In the genomic region with DNA sequence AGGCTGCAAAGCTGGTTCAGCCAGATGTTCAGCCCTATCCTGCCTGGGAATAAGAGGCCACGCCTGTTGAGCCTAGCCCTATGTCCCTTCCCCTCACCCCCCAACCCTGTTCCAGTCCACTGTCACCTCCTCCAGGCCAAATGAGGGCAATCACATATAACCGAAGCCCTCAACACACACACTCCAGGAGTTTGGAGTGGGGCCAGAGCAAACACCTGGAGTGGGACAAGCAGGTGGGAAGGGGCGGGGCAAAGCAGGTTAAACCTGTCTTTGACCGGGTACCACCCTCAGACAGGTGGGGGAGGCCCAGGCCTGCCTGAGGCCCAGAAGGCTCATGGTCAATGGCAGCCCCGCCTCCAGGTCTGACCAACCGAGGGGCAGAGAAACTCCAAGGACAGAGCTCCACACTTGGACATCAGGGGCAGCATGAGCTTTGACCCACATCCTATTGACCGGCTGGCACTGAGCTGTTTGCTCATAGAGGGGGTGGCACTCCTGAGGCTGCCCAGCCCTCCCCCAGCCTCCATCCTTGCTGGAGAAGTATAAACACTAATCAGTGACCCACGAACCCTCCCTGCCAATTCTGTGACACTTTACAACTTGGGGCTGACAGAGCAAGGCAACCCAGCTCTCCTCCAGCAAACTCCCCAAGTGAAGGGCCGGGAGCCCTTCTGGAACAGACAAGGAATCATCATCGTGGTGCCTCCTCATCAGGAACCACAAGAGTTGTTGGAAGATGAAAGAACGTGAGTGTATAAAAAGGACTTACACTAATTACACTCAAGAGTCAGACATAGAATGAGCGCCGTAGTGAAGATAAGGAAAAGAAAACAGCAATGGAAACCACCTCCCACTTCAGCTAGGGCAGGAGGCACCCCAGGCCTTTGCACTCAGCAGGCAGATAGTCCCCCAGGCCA, we compare ENCODE assay signal across 1 cellular context.
TF ChIP-seq lines count a peak whose summit lies in the region.

No MANE protein-coding gene starts in this region.

TF ChIP-seq in HEK293, 187 proteins besides CTCF, POLR2A, EP300 and RAD21 (continued from another document and continues in another):
- TF ChIP-seq, protein P1, sequence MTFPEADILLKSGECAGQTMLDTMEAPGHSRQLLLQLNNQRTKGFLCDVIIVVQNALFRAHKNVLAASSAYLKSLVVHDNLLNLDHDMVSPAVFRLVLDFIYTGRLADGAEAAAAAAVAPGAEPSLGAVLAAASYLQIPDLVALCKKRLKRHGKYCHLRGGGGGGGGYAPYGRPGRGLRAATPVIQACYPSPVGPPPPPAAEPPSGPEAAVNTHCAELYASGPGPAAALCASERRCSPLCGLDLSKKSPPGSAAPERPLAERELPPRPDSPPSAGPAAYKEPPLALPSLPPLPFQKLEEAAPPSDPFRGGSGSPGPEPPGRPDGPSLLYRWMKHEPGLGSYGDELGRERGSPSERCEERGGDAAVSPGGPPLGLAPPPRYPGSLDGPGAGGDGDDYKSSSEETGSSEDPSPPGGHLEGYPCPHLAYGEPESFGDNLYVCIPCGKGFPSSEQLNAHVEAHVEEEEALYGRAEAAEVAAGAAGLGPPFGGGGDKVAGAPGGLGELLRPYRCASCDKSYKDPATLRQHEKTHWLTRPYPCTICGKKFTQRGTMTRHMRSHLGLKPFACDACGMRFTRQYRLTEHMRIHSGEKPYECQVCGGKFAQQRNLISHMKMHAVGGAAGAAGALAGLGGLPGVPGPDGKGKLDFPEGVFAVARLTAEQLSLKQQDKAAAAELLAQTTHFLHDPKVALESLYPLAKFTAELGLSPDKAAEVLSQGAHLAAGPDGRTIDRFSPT (tag by site-specific recombination; IDR thresholded peaks at IDR 0.05) = no peak
- TF ChIP-seq ZNF121 (tag by site-specific recombination; IDR thresholded peaks at IDR 0.05) (no peak), ZNF426 (tag by site-specific recombination; IDR thresholded peaks at IDR 0.05) (no peak), ZNF555 (tag by site-specific recombination; conservative IDR thresholded peaks at IDR 0.05) (no peak), ZNF350 (tag by site-specific recombination; IDR thresholded peaks at IDR 0.05) (no peak), ZNF335 (tag by site-specific recombination; conservative IDR thresholded peaks at IDR 0.05) (no peak), ZNF48 (tag by site-specific recombination; IDR thresholded peaks at IDR 0.05) (no peak), ZNF239 (tag by site-specific recombination; IDR thresholded peaks at IDR 0.05) (no peak), RBAK (tag by site-specific recombination; IDR thresholded peaks at IDR 0.05) (no peak), GLI4 (tag by site-specific recombination; IDR thresholded peaks at IDR 0.05) (no peak), ZNF670 (tag by site-specific recombination; IDR thresholded peaks at IDR 0.05; ENCODE audit: low read depth) (no peak), ZNF37A (tag by site-specific recombination; IDR thresholded peaks at IDR 0.05) (no peak), KLF8 (tag by site-specific recombination; IDR thresholded peaks at IDR 0.05) (no peak), ZNF747 (tag by site-specific recombination; IDR thresholded peaks at IDR 0.05) (no peak), KLF16 (tag by site-specific recombination; IDR thresholded peaks at IDR 0.05) (no peak), KLF9 (tag by site-specific recombination; IDR thresholded peaks at IDR 0.05; ENCODE audit: low read depth) (peak; percentile 45; the same call in 1 of the 2 replicates), ZNF623 (tag by site-specific recombination; IDR thresholded peaks at IDR 0.05) (no peak), ZNF404 (tag by site-specific recombination; IDR thresholded peaks at IDR 0.05) (no peak), ZNF837 (tag by site-specific recombination; IDR thresholded peaks at IDR 0.05) (no peak), KLF7 (tag by site-specific recombination; IDR thresholded peaks at IDR 0.05; ENCODE audit: borderline replicate concordance) (peak; percentile 28; the same call in 1 of the 2 replicates), SP3 (tag by site-specific recombination; IDR thresholded peaks at IDR 0.05) (peak; percentile 56), ZNF202 (tag by site-specific recombination; IDR thresholded peaks at IDR 0.05; ENCODE audit: borderline replicate concordance) (no peak), ZNF211 (tag by site-specific recombination; IDR thresholded peaks at IDR 0.05; ENCODE audit: low read depth) (no peak), ZNF544 (tag by site-specific recombination; IDR thresholded peaks at IDR 0.05) (no peak), ZNF341 (tag by site-specific recombination; IDR thresholded peaks at IDR 0.05; ENCODE audit: low read depth) (no peak), ZNF416 (tag by site-specific recombination; IDR thresholded peaks at IDR 0.05) (no peak), ZNF707 (tag by site-specific recombination; IDR thresholded peaks at IDR 0.05) (no peak), ZNF146 (tag by site-specific recombination; IDR thresholded peaks at IDR 0.05) (no peak), ZNF530 (tag by site-specific recombination; IDR thresholded peaks at IDR 0.05; ENCODE audit: low read depth) (no peak), TCF7L2 (IDR thresholded peaks at IDR 0.05; ENCODE audit: borderline replicate concordance, low read depth, low read length) (no peak), MEIS1 (CRISPR knock-in tag; IDR thresholded peaks at IDR 0.05; ENCODE audit: borderline replicate concordance) (no peak), ZNF768 (tag by site-specific recombination; IDR thresholded peaks at IDR 0.05) (no peak), ZNF169 (tag by site-specific recombination; IDR thresholded peaks at IDR 0.05) (no peak), WT1 (tag by site-specific recombination; IDR thresholded peaks at IDR 0.05) (no peak), ZNF214 (tag by site-specific recombination; IDR thresholded peaks at IDR 0.05; ENCODE audit: borderline replicate concordance) (no peak), SP7 (tag by site-specific recombination; IDR thresholded peaks at IDR 0.05) (no peak), SCRT2 (tag by site-specific recombination; IDR thresholded peaks at IDR 0.05) (peak; percentile 81), IKZF3 (tag by site-specific recombination; IDR thresholded peaks at IDR 0.05) (no peak), ZNF132 (tag by site-specific recombination; IDR thresholded peaks at IDR 0.05; ENCODE audit: borderline replicate concordance) (no peak), ZNF549 (tag by site-specific recombination; IDR thresholded peaks at IDR 0.05) (no peak)
- TF ChIP-seq, protein P2, sequence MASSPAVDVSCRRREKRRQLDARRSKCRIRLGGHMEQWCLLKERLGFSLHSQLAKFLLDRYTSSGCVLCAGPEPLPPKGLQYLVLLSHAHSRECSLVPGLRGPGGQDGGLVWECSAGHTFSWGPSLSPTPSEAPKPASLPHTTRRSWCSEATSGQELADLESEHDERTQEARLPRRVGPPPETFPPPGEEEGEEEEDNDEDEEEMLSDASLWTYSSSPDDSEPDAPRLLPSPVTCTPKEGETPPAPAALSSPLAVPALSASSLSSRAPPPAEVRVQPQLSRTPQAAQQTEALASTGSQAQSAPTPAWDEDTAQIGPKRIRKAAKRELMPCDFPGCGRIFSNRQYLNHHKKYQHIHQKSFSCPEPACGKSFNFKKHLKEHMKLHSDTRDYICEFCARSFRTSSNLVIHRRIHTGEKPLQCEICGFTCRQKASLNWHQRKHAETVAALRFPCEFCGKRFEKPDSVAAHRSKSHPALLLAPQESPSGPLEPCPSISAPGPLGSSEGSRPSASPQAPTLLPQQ (tag by site-specific recombination; IDR thresholded peaks at IDR 0.05) = no peak
- TF ChIP-seq, protein P3, sequence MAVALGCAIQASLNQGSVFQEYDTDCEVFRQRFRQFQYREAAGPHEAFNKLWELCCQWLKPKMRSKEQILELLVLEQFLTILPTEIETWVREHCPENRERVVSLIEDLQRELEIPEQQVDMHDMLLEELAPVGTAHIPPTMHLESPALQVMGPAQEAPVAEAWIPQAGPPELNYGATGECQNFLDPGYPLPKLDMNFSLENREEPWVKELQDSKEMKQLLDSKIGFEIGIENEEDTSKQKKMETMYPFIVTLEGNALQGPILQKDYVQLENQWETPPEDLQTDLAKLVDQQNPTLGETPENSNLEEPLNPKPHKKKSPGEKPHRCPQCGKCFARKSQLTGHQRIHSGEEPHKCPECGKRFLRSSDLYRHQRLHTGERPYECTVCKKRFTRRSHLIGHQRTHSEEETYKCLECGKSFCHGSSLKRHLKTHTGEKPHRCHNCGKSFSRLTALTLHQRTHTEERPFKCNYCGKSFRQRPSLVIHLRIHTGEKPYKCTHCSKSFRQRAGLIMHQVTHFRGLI (tag by site-specific recombination; IDR thresholded peaks at IDR 0.05) = no peak
- TF ChIP-seq, protein P4, sequence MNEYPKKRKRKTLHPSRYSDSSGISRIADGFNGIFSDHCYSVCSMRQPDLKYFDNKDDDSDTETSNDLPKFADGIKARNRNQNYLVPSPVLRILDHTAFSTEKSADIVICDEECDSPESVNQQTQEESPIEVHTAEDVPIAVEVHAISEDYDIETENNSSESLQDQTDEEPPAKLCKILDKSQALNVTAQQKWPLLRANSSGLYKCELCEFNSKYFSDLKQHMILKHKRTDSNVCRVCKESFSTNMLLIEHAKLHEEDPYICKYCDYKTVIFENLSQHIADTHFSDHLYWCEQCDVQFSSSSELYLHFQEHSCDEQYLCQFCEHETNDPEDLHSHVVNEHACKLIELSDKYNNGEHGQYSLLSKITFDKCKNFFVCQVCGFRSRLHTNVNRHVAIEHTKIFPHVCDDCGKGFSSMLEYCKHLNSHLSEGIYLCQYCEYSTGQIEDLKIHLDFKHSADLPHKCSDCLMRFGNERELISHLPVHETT (tag by site-specific recombination; IDR thresholded peaks at IDR 0.05) = no peak
- TF ChIP-seq, protein P5, sequence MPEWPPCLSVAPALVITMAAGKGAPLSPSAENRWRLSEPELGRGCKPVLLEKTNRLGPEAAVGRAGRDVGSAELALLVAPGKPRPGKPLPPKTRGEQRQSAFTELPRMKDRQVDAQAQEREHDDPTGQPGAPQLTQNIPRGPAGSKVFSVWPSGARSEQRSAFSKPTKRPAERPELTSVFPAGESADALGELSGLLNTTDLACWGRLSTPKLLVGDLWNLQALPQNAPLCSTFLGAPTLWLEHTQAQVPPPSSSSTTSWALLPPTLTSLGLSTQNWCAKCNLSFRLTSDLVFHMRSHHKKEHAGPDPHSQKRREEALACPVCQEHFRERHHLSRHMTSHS (tag by site-specific recombination; IDR thresholded peaks at IDR 0.05) = no peak
- TF ChIP-seq, protein P6, sequence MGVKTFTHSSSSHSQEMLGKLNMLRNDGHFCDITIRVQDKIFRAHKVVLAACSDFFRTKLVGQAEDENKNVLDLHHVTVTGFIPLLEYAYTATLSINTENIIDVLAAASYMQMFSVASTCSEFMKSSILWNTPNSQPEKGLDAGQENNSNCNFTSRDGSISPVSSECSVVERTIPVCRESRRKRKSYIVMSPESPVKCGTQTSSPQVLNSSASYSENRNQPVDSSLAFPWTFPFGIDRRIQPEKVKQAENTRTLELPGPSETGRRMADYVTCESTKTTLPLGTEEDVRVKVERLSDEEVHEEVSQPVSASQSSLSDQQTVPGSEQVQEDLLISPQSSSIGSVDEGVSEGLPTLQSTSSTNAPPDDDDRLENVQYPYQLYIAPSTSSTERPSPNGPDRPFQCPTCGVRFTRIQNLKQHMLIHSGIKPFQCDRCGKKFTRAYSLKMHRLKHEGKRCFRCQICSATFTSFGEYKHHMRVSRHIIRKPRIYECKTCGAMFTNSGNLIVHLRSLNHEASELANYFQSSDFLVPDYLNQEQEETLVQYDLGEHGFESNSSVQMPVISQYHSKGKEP (tag by site-specific recombination; IDR thresholded peaks at IDR 0.05) = no peak
- TF ChIP-seq, protein P7, sequence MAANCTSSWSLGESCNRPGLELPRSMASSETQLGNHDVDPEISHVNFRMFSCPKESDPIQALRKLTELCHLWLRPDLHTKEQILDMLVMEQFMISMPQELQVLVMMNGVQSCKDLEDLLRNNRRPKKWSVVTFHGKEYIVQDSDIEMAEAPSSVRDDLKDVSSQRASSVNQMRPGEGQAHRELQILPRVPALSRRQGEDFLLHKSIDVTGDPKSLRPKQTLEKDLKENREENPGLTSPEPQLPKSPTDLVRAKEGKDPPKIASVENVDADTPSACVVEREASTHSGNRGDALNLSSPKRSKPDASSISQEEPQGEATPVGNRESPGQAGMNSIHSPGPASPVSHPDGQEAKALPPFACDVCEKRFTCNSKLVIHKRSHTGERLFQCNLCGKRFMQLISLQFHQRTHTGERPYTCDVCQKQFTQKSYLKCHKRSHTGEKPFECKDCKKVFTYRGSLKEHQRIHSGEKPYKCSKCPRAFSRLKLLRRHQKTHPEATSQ (tag by site-specific recombination; IDR thresholded peaks at IDR 0.05) = no peak
- TF ChIP-seq, protein P8, sequence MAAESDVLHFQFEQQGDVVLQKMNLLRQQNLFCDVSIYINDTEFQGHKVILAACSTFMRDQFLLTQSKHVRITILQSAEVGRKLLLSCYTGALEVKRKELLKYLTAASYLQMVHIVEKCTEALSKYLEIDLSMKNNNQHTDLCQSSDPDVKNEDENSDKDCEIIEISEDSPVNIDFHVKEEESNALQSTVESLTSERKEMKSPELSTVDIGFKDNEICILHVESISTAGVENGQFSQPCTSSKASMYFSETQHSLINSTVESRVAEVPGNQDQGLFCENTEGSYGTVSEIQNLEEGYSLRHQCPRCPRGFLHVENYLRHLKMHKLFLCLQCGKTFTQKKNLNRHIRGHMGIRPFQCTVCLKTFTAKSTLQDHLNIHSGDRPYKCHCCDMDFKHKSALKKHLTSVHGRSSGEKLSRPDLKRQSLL (tag by site-specific recombination; IDR thresholded peaks at IDR 0.05) = no peak
- TF ChIP-seq, protein P9, sequence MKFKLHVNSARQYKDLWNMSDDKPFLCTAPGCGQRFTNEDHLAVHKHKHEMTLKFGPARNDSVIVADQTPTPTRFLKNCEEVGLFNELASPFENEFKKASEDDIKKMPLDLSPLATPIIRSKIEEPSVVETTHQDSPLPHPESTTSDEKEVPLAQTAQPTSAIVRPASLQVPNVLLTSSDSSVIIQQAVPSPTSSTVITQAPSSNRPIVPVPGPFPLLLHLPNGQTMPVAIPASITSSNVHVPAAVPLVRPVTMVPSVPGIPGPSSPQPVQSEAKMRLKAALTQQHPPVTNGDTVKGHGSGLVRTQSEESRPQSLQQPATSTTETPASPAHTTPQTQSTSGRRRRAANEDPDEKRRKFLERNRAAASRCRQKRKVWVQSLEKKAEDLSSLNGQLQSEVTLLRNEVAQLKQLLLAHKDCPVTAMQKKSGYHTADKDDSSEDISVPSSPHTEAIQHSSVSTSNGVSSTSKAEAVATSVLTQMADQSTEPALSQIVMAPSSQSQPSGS (tag by site-specific recombination; IDR thresholded peaks at IDR 0.05; ENCODE audit: low read depth) = no peak
- TF ChIP-seq, protein P10, sequence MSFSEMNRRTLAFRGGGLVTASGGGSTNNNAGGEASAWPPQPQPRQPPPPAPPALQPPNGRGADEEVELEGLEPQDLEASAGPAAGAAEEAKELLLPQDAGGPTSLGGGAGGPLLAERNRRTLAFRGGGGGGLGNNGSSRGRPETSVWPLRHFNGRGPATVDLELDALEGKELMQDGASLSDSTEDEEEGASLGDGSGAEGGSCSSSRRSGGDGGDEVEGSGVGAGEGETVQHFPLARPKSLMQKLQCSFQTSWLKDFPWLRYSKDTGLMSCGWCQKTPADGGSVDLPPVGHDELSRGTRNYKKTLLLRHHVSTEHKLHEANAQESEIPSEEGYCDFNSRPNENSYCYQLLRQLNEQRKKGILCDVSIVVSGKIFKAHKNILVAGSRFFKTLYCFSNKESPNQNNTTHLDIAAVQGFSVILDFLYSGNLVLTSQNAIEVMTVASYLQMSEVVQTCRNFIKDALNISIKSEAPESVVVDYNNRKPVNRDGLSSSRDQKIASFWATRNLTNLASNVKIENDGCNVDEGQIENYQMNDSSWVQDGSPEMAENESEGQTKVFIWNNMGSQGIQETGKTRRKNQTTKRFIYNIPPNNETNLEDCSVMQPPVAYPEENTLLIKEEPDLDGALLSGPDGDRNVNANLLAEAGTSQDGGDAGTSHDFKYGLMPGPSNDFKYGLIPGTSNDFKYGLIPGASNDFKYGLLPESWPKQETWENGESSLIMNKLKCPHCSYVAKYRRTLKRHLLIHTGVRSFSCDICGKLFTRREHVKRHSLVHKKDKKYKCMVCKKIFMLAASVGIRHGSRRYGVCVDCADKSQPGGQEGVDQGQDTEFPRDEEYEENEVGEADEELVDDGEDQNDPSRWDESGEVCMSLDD (tag by site-specific recombination; IDR thresholded peaks at IDR 0.05) = no peak
